ENCODE assay signal across 8 cellular contexts in the genomic region with DNA sequence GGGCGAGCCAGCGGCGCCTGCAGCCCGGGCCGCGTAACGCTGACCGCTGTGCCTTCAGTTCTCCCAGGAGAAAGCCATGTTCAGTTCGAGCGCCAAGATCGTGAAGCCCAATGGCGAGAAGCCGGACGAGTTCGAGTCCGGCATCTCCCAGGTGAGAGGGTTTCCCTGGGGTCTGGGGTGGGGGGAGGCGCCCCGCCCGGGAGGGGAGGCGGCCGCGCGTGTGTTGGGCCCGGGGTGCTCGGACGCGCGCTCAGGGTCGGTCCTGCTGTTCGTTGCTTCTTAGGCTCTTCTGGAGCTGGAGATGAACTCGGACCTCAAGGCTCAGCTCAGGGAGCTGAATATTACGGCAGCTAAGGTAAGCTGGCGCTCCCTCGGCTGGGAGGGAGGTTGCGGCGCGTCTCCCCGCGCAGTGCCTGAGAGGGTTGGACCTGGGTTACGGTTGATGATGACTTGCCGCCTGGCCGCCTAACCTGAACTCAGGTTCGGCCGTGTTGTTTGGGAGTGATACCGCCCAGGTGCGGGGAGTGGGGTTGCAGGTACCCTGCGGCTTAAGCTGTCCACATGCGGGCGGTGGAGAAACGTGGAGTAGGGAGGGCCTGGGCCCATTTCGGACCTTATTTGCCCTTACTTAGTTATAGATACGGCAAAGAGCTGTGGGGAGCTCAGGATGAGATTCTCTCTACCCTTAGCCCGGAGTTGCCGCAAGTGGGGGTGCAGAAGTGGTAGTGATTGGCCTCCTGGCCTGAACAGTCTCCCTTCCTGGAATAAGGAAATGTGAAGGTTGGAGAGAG. TPM values are rescaled to one million over a fixed set of nuclear protein-coding genes. Genes with fewer than 3 reads are reported as not detected.
DNase-seq lines count a peak whose midpoint lies in the region; ATAC-seq and TF ChIP-seq lines count a peak whose summit lies in the region.

No MANE protein-coding gene starts in this region.

- peaks cover 56% of the 10 kb centered on the region for H3K4me1 ChIP-seq in BLaER1
- H3K4me1 ChIP-seq in ovary (ENCODE audit: insufficient read depth), result peaks cover 6% of the 10 kb centered on the region

- no peak for TF ChIP-seq EP300 in ovary (IDR thresholded peaks at IDR 0.05)

- H4K20me1 ChIP-seq in BLaER1, result peaks cover 54% of the 10 kb centered on the region

- TF ChIP-seq POLR2A in ovary (IDR thresholded peaks at IDR 0.05), result no peak

- H3K27me3 ChIP-seq in BLaER1 (no peaks in the 10 kb centered on the region), ovary (no peaks in the 10 kb centered on the region)

- H3K4me3 ChIP-seq in BLaER1 (peak overlapping the region; percentile 90), fibroblast of the aortic adventitia (ENCODE audit: low read depth, low read length) (peak overlapping the region; percentile 92), ovary (peak overlapping the region; percentile 90)
- peak overlapping the region; percentile 86 for H3K4me3 ChIP-seq in Jurkat, Clone E6-1 (ENCODE audit: low read length)

- H3K36me3 ChIP-seq in BLaER1, result peaks cover 48% of the 10 kb centered on the region
- no peaks in the 10 kb centered on the region for H3K36me3 ChIP-seq in ovary

- intact Hi-C loops in ovary (cut with DNase I), result loop anchor here in 1 of 4 donors (5.0 kb wide), 1 partner anchor 77 kb away; no protein-coding TSS in a partner anchor

- peak overlapping the region; percentile 95 for H3K4me2 ChIP-seq in BLaER1

- peak overlapping the region; percentile 97 for H3K9ac ChIP-seq in BLaER1

- ATAC-seq in GM21447 (IDR thresholded peaks at IDR 0.05; ENCODE audit: unreplicated experiment), result peak; percentile 16

- peak overlapping the region; percentile 94 for H3K27ac ChIP-seq in BLaER1
- peak overlapping the region; percentile 67 to 85 for H3K27ac ChIP-seq in ovary

- WGBS in ovary, 3 donors, result 0 to 2% (median 1%) methylated on average over 40 to 54 of the region's 54 CpGs

- no peak for DNase-seq in Jurkat, Clone E6-1 (ENCODE audit: low read depth, low spot score)
- peak; percentile 39 to 46 for DNase-seq in activated T-cell treated with anti-CD3 and anti-CD28 coated beads, Interleukin-2, amount 50 U/mL, for 48 hours
- DNase-seq in fibroblast of the aortic adventitia (ENCODE audit: low read depth) (no peak), ovary (peak in 2 of 5 donors; percentile 37 to 56), NCI-H446 (lab: John Stamatoyannopoulos, UW) (no peak)
- DNase-seq in NK-92 treated with Interleukin-12 subunit alpha and Interleukin-12 subunit beta, amount 100 ng/mL, for 24 hours (lab: John Stamatoyannopoulos, UW), result no peak

- TF ChIP-seq CTCF in fibroblast of the aortic adventitia (IDR thresholded peaks at IDR 0.05; ENCODE audit: insufficient read depth, low read length) (no peak), ovary (IDR thresholded peaks at IDR 0.05) (no peak)

- H3K9me3 ChIP-seq in BLaER1 (no peaks in the 10 kb centered on the region), ovary (no peaks in the 10 kb centered on the region)

RNA-seq across cellular contexts. Expression of gene RPS7, which starts 0.7 kb away (rescaled TPM):
- 4,149 TPM for polyA plus RNA-seq in Jurkat, Clone E6-1 (2012; ENCODE audit: insufficient read depth, insufficient read length)
- total RNA-seq in fibroblast of the aortic adventitia (ENCODE audit: low replicate concordance) (2,605 and 11,651 TPM in 2 replicates), ovary (over 10,000 TPM in 1 of 7 donors, 1,000 to 10,000 TPM in 6; 2,415 to 11,755 (median 2,627) TPM)
- 1,000 to 10,000 TPM; 1,753 to 4,871 TPM for polyA plus RNA-seq in ovary

RNA-seq across cellular contexts. Expression of gene RNASEH1, which starts 17.6 kb away (rescaled TPM):
- polyA plus RNA-seq in Jurkat, Clone E6-1 (2012; ENCODE audit: insufficient read depth, insufficient read length), result 60.7 TPM
- total RNA-seq in fibroblast of the aortic adventitia (ENCODE audit: low replicate concordance) (29.2 and 33.4 TPM in 2 replicates), ovary (10 to 100 TPM; 10.3 to 23.9 (median 18.1) TPM)
- polyA plus RNA-seq in ovary, result 10 to 100 TPM; 14.0 to 15.9 TPM

RNA-seq across cellular contexts. Expression of gene COLEC11, which starts 19.2 kb away (rescaled TPM):
- not detected for polyA plus RNA-seq in Jurkat, Clone E6-1 (2012; ENCODE audit: insufficient read depth, insufficient read length)
- total RNA-seq in fibroblast of the aortic adventitia (ENCODE audit: low replicate concordance) (0.09 and 0.65 TPM in 2 replicates), ovary (10 to 100 TPM; 16.7 to 99.0 (median 59.9) TPM)
- 100 to 1,000 TPM in 1 of 2 donors, 10 to 100 TPM in 1; 19.5 to 187 TPM for polyA plus RNA-seq in ovary

RNA-seq across cellular contexts. Expression of gene ADI1, which starts 56.4 kb away (rescaled TPM):
- 47.0 TPM for polyA plus RNA-seq in Jurkat, Clone E6-1 (2012; ENCODE audit: insufficient read depth, insufficient read length)
- total RNA-seq in fibroblast of the aortic adventitia (ENCODE audit: low replicate concordance) (41.6 and 44.7 TPM in 2 replicates), ovary (10 to 100 TPM; 35.9 to 59.3 (median 46.3) TPM)
- polyA plus RNA-seq in ovary, result 10 to 100 TPM; 67.4 to 77.2 TPM

Comparison
In these comparisons a context has a peak if more than half of its experiments do, and no peak if none do; other contexts are left out.
1. DNase-seq: peak in activated T-cell treated with anti-CD3 and anti-CD28 coated beads, Interleukin-2, amount 50 U/mL, for 48 hours (2 of 2); none in Jurkat, Clone E6-1 (single experiment), fibroblast of the aortic adventitia (single experiment), NK-92 treated with Interleukin-12 subunit alpha and Interleukin-12 subunit beta, amount 100 ng/mL, for 24 hours (single experiment) and NCI-H446 (0 of 2).
2. RNA of gene COLEC11, which starts 19.2 kb away (total RNA-seq): 16.7 to 99.0 TPM in ovary; 0.09 to 0.65 TPM in fibroblast of the aortic adventitia; every median in the first group is over 10 times any median in the second.
3. Peak in every context shown above with its lines, with median percentiles within 50 percentile points of each other: H3K4me3 ChIP-seq.